Comparison of ENCODE assay signal across 1 cellular context in genomic region chr1:202805886-202806511, GRCh38.
A peak's percentile ranks its signal among the peaks of the same experiment; 100 is the strongest.
TF ChIP-seq lines count a peak whose summit lies in the region.

No MANE protein-coding gene starts in this region.

TF ChIP-seq in K562, 482 proteins besides CTCF, POLR2A, EP300 and RAD21 (continued from another document and continues in another):
- TF ChIP-seq, protein P1, sequence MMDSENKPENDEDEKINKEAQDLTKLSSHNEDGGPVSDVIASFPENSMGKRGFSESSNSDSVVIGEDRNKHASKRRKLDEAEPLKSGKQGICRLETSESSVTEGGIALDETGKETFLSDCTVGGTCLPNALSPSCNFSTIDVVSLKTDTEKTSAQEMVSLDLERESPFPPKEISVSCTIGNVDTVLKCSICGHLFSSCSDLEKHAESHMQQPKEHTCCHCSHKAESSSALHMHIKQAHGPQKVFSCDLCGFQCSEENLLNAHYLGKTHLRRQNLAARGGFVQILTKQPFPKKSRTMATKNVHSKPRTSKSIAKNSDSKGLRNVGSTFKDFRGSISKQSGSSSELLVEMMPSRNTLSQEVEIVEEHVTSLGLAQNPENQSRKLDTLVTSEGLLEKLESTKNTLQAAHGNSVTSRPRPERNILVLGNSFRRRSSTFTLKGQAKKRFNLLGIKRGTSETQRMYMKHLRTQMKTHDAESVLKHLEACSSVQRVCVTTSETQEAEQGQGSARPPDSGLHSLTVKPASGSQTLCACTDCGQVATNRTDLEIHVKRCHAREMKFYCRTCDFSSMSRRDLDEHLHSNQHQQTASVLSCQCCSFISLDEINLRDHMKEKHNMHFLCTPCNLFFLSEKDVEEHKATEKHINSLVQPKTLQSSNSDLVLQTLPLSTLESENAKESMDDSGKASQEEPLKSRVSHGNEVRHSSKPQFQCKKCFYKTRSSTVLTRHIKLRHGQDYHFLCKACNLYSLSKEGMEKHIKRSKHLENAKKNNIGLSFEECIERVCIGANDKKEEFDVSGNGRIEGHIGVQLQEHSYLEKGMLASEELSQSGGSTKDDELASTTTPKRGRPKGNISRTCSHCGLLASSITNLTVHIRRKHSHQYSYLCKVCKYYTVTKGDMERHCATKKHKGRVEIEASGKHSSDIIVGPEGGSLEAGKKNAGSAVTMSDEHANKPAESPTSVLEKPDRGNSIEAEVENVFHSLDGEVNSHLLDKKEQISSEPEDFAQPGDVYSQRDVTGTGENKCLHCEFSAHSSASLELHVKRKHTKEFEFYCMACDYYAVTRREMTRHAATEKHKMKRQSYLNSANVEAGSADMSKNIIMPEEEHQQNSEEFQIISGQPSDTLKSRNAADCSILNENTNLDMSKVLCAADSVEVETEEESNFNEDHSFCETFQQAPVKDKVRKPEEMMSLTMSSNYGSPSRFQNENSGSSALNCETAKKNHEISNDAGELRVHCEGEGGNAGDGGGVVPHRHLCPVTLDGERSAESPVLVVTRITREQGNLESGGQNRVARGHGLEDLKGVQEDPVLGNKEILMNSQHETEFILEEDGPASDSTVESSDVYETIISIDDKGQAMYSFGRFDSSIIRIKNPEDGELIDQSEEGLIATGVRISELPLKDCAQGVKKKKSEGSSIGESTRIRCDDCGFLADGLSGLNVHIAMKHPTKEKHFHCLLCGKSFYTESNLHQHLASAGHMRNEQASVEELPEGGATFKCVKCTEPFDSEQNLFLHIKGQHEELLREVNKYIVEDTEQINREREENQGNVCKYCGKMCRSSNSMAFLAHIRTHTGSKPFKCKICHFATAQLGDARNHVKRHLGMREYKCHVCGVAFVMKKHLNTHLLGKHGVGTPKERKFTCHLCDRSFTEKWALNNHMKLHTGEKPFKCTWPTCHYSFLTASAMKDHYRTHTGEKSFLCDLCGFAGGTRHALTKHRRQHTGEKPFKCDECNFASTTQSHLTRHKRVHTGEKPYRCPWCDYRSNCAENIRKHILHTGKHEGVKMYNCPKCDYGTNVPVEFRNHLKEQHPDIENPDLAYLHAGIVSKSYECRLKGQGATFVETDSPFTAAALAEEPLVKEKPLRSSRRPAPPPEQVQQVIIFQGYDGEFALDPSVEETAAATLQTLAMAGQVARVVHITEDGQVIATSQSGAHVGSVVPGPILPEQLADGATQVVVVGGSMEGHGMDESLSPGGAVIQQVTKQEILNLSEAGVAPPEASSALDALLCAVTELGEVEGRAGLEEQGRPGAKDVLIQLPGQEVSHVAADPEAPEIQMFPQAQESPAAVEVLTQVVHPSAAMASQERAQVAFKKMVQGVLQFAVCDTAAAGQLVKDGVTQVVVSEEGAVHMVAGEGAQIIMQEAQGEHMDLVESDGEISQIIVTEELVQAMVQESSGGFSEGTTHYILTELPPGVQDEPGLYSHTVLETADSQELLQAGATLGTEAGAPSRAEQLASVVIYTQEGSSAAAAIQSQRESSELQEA (IDR thresholded peaks at IDR 0.05; ENCODE audit: low read depth), result no peak
- TF ChIP-seq, protein P2, sequence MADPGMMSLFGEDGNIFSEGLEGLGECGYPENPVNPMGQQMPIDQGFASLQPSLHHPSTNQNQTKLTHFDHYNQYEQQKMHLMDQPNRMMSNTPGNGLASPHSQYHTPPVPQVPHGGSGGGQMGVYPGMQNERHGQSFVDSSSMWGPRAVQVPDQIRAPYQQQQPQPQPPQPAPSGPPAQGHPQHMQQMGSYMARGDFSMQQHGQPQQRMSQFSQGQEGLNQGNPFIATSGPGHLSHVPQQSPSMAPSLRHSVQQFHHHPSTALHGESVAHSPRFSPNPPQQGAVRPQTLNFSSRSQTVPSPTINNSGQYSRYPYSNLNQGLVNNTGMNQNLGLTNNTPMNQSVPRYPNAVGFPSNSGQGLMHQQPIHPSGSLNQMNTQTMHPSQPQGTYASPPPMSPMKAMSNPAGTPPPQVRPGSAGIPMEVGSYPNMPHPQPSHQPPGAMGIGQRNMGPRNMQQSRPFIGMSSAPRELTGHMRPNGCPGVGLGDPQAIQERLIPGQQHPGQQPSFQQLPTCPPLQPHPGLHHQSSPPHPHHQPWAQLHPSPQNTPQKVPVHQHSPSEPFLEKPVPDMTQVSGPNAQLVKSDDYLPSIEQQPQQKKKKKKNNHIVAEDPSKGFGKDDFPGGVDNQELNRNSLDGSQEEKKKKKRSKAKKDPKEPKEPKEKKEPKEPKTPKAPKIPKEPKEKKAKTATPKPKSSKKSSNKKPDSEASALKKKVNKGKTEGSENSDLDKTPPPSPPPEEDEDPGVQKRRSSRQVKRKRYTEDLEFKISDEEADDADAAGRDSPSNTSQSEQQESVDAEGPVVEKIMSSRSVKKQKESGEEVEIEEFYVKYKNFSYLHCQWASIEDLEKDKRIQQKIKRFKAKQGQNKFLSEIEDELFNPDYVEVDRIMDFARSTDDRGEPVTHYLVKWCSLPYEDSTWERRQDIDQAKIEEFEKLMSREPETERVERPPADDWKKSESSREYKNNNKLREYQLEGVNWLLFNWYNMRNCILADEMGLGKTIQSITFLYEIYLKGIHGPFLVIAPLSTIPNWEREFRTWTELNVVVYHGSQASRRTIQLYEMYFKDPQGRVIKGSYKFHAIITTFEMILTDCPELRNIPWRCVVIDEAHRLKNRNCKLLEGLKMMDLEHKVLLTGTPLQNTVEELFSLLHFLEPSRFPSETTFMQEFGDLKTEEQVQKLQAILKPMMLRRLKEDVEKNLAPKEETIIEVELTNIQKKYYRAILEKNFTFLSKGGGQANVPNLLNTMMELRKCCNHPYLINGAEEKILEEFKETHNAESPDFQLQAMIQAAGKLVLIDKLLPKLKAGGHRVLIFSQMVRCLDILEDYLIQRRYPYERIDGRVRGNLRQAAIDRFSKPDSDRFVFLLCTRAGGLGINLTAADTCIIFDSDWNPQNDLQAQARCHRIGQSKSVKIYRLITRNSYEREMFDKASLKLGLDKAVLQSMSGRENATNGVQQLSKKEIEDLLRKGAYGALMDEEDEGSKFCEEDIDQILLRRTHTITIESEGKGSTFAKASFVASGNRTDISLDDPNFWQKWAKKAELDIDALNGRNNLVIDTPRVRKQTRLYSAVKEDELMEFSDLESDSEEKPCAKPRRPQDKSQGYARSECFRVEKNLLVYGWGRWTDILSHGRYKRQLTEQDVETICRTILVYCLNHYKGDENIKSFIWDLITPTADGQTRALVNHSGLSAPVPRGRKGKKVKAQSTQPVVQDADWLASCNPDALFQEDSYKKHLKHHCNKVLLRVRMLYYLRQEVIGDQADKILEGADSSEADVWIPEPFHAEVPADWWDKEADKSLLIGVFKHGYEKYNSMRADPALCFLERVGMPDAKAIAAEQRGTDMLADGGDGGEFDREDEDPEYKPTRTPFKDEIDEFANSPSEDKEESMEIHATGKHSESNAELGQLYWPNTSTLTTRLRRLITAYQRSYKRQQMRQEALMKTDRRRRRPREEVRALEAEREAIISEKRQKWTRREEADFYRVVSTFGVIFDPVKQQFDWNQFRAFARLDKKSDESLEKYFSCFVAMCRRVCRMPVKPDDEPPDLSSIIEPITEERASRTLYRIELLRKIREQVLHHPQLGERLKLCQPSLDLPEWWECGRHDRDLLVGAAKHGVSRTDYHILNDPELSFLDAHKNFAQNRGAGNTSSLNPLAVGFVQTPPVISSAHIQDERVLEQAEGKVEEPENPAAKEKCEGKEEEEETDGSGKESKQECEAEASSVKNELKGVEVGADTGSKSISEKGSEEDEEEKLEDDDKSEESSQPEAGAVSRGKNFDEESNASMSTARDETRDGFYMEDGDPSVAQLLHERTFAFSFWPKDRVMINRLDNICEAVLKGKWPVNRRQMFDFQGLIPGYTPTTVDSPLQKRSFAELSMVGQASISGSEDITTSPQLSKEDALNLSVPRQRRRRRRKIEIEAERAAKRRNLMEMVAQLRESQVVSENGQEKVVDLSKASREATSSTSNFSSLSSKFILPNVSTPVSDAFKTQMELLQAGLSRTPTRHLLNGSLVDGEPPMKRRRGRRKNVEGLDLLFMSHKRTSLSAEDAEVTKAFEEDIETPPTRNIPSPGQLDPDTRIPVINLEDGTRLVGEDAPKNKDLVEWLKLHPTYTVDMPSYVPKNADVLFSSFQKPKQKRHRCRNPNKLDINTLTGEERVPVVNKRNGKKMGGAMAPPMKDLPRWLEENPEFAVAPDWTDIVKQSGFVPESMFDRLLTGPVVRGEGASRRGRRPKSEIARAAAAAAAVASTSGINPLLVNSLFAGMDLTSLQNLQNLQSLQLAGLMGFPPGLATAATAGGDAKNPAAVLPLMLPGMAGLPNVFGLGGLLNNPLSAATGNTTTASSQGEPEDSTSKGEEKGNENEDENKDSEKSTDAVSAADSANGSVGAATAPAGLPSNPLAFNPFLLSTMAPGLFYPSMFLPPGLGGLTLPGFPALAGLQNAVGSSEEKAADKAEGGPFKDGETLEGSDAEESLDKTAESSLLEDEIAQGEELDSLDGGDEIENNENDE (IDR thresholded peaks at IDR 0.05; ENCODE audit: low read depth, low read length), result no peak
- TF ChIP-seq ZFP1 (CRISPR knock-in tag; IDR thresholded peaks at IDR 0.05) (no peak), CHD4 (IDR thresholded peaks at IDR 0.05; ENCODE audit: insufficient read depth, insufficient replicate concordance, low read depth, low read length, poor library complexity, severe bottlenecking) (no peak), TCFL5 (CRISPR knock-in tag; conservative IDR thresholded peaks at IDR 0.05) (0 out of 2 replicates have a peak, but pooled peaks have one; percentile 54), POLR2G (IDR thresholded peaks at IDR 0.05; ENCODE audit: low read depth, low read length) (no peak; the same call in 1 of the 2 replicates), HDGF (IDR thresholded peaks at IDR 0.05) (no peak), CBFB (CRISPR knock-in tag; IDR thresholded peaks at IDR 0.05) (no peak), ATF7 (IDR thresholded peaks at IDR 0.05) (no peak), SIN3A (IDR thresholded peaks at IDR 0.05; ENCODE audit: borderline replicate concordance in 2 of 2, control insufficient read depth in 1 of 2, low read depth in 2 of 2, low read length in 2 of 2) (no peak), SNIP1 (IDR thresholded peaks at IDR 0.05; ENCODE audit: low read depth) (no peak), ZNF695 (CRISPR knock-in tag; IDR thresholded peaks at IDR 0.05) (peak; percentile 77; the same call in 1 of the 2 replicates), ZNF507 (tag; conservative IDR thresholded peaks at IDR 0.05) (0 out of 2 replicates have a peak, but pooled peaks have one; percentile 35), AFF1 (IDR thresholded peaks at IDR 0.05; ENCODE audit: low read depth in 1 of 2, partially characterized antibody in 2 of 2) (peak; percentile 42 to 45)
- TF ChIP-seq, protein P3, sequence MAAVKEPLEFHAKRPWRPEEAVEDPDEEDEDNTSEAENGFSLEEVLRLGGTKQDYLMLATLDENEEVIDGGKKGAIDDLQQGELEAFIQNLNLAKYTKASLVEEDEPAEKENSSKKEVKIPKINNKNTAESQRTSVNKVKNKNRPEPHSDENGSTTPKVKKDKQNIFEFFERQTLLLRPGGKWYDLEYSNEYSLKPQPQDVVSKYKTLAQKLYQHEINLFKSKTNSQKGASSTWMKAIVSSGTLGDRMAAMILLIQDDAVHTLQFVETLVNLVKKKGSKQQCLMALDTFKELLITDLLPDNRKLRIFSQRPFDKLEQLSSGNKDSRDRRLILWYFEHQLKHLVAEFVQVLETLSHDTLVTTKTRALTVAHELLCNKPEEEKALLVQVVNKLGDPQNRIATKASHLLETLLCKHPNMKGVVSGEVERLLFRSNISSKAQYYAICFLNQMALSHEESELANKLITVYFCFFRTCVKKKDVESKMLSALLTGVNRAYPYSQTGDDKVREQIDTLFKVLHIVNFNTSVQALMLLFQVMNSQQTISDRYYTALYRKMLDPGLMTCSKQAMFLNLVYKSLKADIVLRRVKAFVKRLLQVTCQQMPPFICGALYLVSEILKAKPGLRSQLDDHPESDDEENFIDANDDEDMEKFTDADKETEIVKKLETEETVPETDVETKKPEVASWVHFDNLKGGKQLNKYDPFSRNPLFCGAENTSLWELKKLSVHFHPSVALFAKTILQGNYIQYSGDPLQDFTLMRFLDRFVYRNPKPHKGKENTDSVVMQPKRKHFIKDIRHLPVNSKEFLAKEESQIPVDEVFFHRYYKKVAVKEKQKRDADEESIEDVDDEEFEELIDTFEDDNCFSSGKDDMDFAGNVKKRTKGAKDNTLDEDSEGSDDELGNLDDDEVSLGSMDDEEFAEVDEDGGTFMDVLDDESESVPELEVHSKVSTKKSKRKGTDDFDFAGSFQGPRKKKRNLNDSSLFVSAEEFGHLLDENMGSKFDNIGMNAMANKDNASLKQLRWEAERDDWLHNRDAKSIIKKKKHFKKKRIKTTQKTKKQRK (IDR thresholded peaks at IDR 0.05; ENCODE audit: borderline replicate concordance, low read depth, low read length), result no peak
- TF ChIP-seq, protein P4, sequence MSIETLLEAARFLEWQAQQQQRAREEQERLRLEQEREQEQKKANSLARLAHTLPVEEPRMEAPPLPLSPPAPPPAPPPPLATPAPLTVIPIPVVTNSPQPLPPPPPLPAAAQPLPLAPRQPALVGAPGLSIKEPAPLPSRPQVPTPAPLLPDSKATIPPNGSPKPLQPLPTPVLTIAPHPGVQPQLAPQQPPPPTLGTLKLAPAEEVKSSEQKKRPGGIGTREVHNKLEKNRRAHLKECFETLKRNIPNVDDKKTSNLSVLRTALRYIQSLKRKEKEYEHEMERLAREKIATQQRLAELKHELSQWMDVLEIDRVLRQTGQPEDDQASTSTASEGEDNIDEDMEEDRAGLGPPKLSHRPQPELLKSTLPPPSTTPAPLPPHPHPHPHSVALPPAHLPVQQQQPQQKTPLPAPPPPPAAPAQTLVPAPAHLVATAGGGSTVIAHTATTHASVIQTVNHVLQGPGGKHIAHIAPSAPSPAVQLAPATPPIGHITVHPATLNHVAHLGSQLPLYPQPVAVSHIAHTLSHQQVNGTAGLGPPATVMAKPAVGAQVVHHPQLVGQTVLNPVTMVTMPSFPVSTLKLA (conservative IDR thresholded peaks at IDR 0.05), result no peak
